ENCODE assay signal across 19 cellular contexts in the genomic region with DNA sequence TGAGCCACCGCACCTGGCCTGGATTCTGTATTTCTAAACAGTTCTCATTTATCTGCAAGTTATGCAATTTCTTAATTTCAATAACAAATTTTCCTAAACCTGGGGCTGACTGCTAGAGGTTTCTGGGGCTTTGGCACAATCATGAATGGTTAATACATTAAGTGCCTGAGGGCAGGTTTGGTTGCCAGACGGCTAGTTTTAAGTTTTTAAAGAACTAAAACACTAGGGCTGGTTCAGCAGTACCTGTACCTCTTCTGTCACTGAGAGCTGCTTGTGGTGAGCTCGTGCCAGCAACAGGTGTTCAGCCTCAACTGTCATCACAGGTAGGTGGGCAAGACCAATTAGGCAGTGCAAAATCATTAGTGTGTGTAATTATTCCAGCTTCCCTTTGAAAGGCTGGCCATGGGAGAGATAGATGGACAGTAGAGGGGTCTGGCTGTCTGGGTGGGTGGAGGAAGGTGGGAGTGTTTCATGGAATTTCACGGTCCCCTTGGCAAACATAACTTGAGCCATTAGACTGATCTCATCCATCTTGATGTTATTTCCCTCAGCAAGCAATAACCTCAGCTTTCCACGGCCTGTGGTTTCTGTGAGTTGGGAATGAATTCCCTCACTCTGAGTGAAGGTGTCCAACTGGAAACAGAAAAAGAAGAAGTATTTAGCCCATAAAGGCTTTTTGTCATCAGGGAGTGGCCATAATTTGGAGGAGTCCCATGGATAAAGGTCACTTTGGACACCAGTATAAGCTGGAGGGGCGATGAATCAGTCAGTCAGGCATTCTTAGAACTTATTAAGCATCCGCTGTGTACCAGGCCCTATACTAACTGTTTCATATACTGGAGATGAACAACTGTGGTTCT.
DNase-seq lines count a peak whose midpoint lies in the region; ATAC-seq and TF ChIP-seq lines count a peak whose summit lies in the region.
"Had no signal": no experiment of that assay in that cellular context is flagged by ENCODE, and none has a peak within 500 bp of the region (broad histone marks: within the 10 kb centered on the region; RNA-seq: fewer than 3 reads in every experiment).

No MANE protein-coding gene starts in this region.

- H3K4me1 Mint-ChIP-seq in activated CD8-positive, alpha-beta T cell treated with anti-CD3 and anti-CD28 coated beads for 36 hours (ENCODE audit: low read depth) = no peaks in the 10 kb centered on the region
- H3K4me1 Mint-ChIP-seq in stimulated activated naive CD8-positive, alpha-beta T cell treated with anti-CD3 and anti-CD28 coated beads, Interleukin-15, amount 100 ng/mL, for 72 hours = no peaks in the 10 kb centered on the region

- DNase-seq in AG08396 (ENCODE audit: low spot score) (peak; percentile 38), HK-2 (ENCODE audit: unreplicated experiment) (peak; percentile 33), astrocyte of the cerebellum (ENCODE audit: low read depth) (peak; percentile 68), kidney glomerular epithelial cell (lab: John Stamatoyannopoulos, UW) (peak; percentile 93), cerebellum (ENCODE audit: low spot score) (no peak), NOMO-1 (lab: John Stamatoyannopoulos, UW; ENCODE audit: unreplicated experiment in 2 of 2) (no peak)
- DNase-seq in activated CD8-positive, alpha-beta T cell treated with anti-CD3 and anti-CD28 coated beads for 36 hours = no peak
- no peak for DNase-seq in stimulated activated naive CD8-positive, alpha-beta T cell treated with anti-CD3 and anti-CD28 coated beads, Interleukin-15, amount 100 ng/mL, for 72 hours
- DNase-seq: activated CD4-positive, alpha-beta T cell treated with anti-CD3 and anti-CD28 coated beads, Interleukin-2, amount 50 U/mL, for 1 hour; activated T-cell treated with anti-CD3 and anti-CD28 coated beads, Interleukin-2, amount 50 U/mL, for 1 hour; NCI-H2107; NCI-H748 treated with DMSO at 0.1 percent for 48 hours; stimulated activated naive CD4-positive, alpha-beta T cell; upper lobe of left lung had no signal

- in situ Hi-C loops in astrocyte of the cerebellum (cut with HindIII; ENCODE audit: low sequenced_read_pairs) = no loop called here

- no peak for TF ChIP-seq CTCF in astrocyte of the cerebellum (IDR thresholded peaks at IDR 0.05; ENCODE audit: low read depth, low read length, missing control alignments)
- TF ChIP-seq CTCF in activated CD8-positive, alpha-beta T cell treated with anti-CD3 and anti-CD28 coated beads for 36 hours (IDR thresholded peaks at IDR 0.05) = no peak

- no peak overlapping the region for H3K27ac Mint-ChIP-seq in activated CD8-positive, alpha-beta T cell treated with anti-CD3 and anti-CD28 coated beads for 36 hours
- no peak overlapping the region for H3K27ac Mint-ChIP-seq in stimulated activated naive CD8-positive, alpha-beta T cell treated with anti-CD3 and anti-CD28 coated beads, Interleukin-15, amount 100 ng/mL, for 72 hours
- H3K27ac Mint-ChIP-seq: activated naive CD8-positive, alpha-beta T cell had no signal

- H3K36me3 Mint-ChIP-seq in activated CD8-positive, alpha-beta T cell treated with anti-CD3 and anti-CD28 coated beads for 36 hours (ENCODE audit: low read depth) = no peaks in the 10 kb centered on the region
- H3K36me3 Mint-ChIP-seq: activated naive CD8-positive, alpha-beta T cell had no signal

- no peaks in the 10 kb centered on the region for H3K9me3 Mint-ChIP-seq in activated CD8-positive, alpha-beta T cell treated with anti-CD3 and anti-CD28 coated beads for 36 hours
- peaks cover 0 to 7% of the 10 kb centered on the region in 2 donors for H3K9me3 Mint-ChIP-seq in stimulated activated naive CD8-positive, alpha-beta T cell treated with anti-CD3 and anti-CD28 coated beads, Interleukin-15, amount 100 ng/mL, for 72 hours

- intact Hi-C loops in activated CD8-positive, alpha-beta T cell treated with anti-CD3 and anti-CD28 coated beads for 36 hours (cut with micrococcal nuclease) = no loop called here

- H3K4me3 ChIP-seq in astrocyte of the cerebellum (ENCODE audit: low read depth, low read length) = no peak overlapping the region
- H3K4me3 ChIP-seq: A549, cardiac muscle cell, upper lobe of left lung had no signal

- H3K4me3 Mint-ChIP-seq in activated CD8-positive, alpha-beta T cell treated with anti-CD3 and anti-CD28 coated beads for 36 hours = no peak overlapping the region
- no peak overlapping the region for H3K4me3 Mint-ChIP-seq in stimulated activated naive CD8-positive, alpha-beta T cell treated with anti-CD3 and anti-CD28 coated beads, Interleukin-15, amount 100 ng/mL, for 72 hours
- H3K4me3 Mint-ChIP-seq: activated naive CD8-positive, alpha-beta T cell had no signal

- H3K27me3 Mint-ChIP-seq in activated CD8-positive, alpha-beta T cell treated with anti-CD3 and anti-CD28 coated beads for 36 hours = peaks cover 1% of the 10 kb centered on the region
- H3K27me3 Mint-ChIP-seq in stimulated activated naive CD8-positive, alpha-beta T cell treated with anti-CD3 and anti-CD28 coated beads, Interleukin-15, amount 100 ng/mL, for 72 hours = peaks cover 12% of the 10 kb centered on the region
- H3K27me3 Mint-ChIP-seq: activated naive CD8-positive, alpha-beta T cell had no signal

- POLR2A ChIA-PET in activated CD8-positive, alpha-beta T cell treated with anti-CD3 and anti-CD28 coated beads for 36 hours (lab: Charles Lee) = no interaction called here

- ATAC-seq in activated CD8-positive, alpha-beta T cell treated with anti-CD3 and anti-CD28 coated beads for 36 hours = no peak
- ATAC-seq in stimulated activated naive CD8-positive, alpha-beta T cell treated with anti-CD3 and anti-CD28 coated beads, Interleukin-15, amount 100 ng/mL, for 72 hours = no peak
- ATAC-seq: A549, HCT116, Panc1 had no signal

- CTCF ChIA-PET in activated CD8-positive, alpha-beta T cell treated with anti-CD3 and anti-CD28 coated beads for 36 hours (lab: Charles Lee) = no interaction called here

Comparison
In these comparisons a context has a peak if more than half of its experiments do, and no peak if none do; other contexts are left out.
1. DNase-seq: peak in AG08396 (single experiment), HK-2 (single experiment), astrocyte of the cerebellum (single experiment) and kidney glomerular epithelial cell (single experiment); none in cerebellum (single experiment), NOMO-1 (0 of 2), activated CD8-positive, alpha-beta T cell treated with anti-CD3 and anti-CD28 coated beads for 36 hours (single experiment) and stimulated activated naive CD8-positive, alpha-beta T cell treated with anti-CD3 and anti-CD28 coated beads, Interleukin-15, amount 100 ng/mL, for 72 hours (0 of 2).